ENCODE assay signal across 2 cellular contexts in genomic region chr2:20992201-20992711, GRCh38.
TF ChIP-seq lines count a peak whose summit lies in the region.

No MANE protein-coding gene starts in this region.

TF ChIP-seq in GM23338, 12 proteins besides CTCF, POLR2A, EP300 and RAD21 (continued from another document):
- TF ChIP-seq ZNF462 (CRISPR knock-in tag; IDR thresholded peaks at IDR 0.05): no peak
- TF ChIP-seq NANOG (IDR thresholded peaks at IDR 0.05; ENCODE audit: borderline replicate concordance): no peak
- no peak for TF ChIP-seq EZH2phosphoT487 (IDR thresholded peaks at IDR 0.05; ENCODE audit: unreplicated experiment)
- TF ChIP-seq EZH2 (IDR thresholded peaks at IDR 0.05; ENCODE audit: low read depth, unreplicated experiment): no peak
- no peak for TF ChIP-seq ZNF114 (CRISPR knock-in tag; IDR thresholded peaks at IDR 0.05)
- no peak for TF ChIP-seq REST (IDR thresholded peaks at IDR 0.05; ENCODE audit: unreplicated experiment)

TF ChIP-seq in WTC11, 78 proteins besides CTCF, POLR2A, EP300 and RAD21 (continued from another document):
- TF ChIP-seq E2F1 (CRISPR knock-in tag; IDR thresholded peaks at IDR 0.05) (no peak), ZMAT4 (CRISPR knock-in tag; IDR thresholded peaks at IDR 0.05) (no peak), HMGXB4 (CRISPR knock-in tag; IDR thresholded peaks at IDR 0.05) (no peak), ZBTB43 (CRISPR knock-in tag; IDR thresholded peaks at IDR 0.05) (no peak), FOXK1 (CRISPR knock-in tag; IDR thresholded peaks at IDR 0.05) (no peak), RORB (CRISPR knock-in tag; IDR thresholded peaks at IDR 0.05) (no peak), CREB1 (CRISPR knock-in tag; IDR thresholded peaks at IDR 0.05) (no peak), IRF2 (CRISPR knock-in tag; IDR thresholded peaks at IDR 0.05; ENCODE audit: borderline replicate concordance, low read depth) (no peak), TEAD4 (CRISPR knock-in tag; IDR thresholded peaks at IDR 0.05) (no peak), FOXP4 (CRISPR knock-in tag; IDR thresholded peaks at IDR 0.05) (no peak), JAZF1 (CRISPR knock-in tag; IDR thresholded peaks at IDR 0.05) (no peak), ZNF317 (CRISPR knock-in tag; IDR thresholded peaks at IDR 0.05; ENCODE audit: borderline replicate concordance, low read depth) (no peak), ATF1 (CRISPR knock-in tag; IDR thresholded peaks at IDR 0.05) (no peak), HMGA2 (CRISPR knock-in tag; IDR thresholded peaks at IDR 0.05) (no peak), USF1 (CRISPR knock-in tag; IDR thresholded peaks at IDR 0.05) (no peak)
